Comparison of ENCODE assay signal across 8 cellular contexts in genomic region chr2:110101280-110101844, GRCh38. TPM values are rescaled to one million over a fixed set of nuclear protein-coding genes. Genes with fewer than 3 reads are reported as not detected.
DNase-seq lines count a peak whose midpoint lies in the region; ATAC-seq and TF ChIP-seq lines count a peak whose summit lies in the region.

No MANE protein-coding gene starts in this region.

- H3K27ac Mint-ChIP-seq in activated T-cell treated with anti-CD3 and anti-CD28 coated beads, Interleukin-2, amount 50 U/mL, for 24 hours: no peak overlapping the region

- H3K9me3 Mint-ChIP-seq in activated T-cell treated with anti-CD3 and anti-CD28 coated beads, Interleukin-2, amount 50 U/mL, for 4 hours: peaks cover 3% of the 10 kb centered on the region
- H3K9me3 Mint-ChIP-seq in activated T-cell treated with anti-CD3 and anti-CD28 coated beads, Interleukin-2, amount 50 U/mL, for 24 hours: no peaks in the 10 kb centered on the region

- H3K4me3 ChIP-seq in astrocyte of the spinal cord (ENCODE audit: low read depth, low read length) (no peak overlapping the region), skin epidermis (peak overlapping the region in 1 of 7 experiments; percentile 2)

- H3K27me3 Mint-ChIP-seq in activated T-cell treated with anti-CD3 and anti-CD28 coated beads, Interleukin-2, amount 50 U/mL, for 4 hours (ENCODE audit: low read depth): peaks cover 25% of the 10 kb centered on the region
- peaks cover 47% of the 10 kb centered on the region for H3K27me3 Mint-ChIP-seq in activated T-cell treated with anti-CD3 and anti-CD28 coated beads, Interleukin-2, amount 50 U/mL, for 24 hours

- DNase-seq in activated T-cell treated with anti-CD3 and anti-CD28 coated beads, Interleukin-2, amount 50 U/mL, for 4 hours: no peak
- DNase-seq in activated T-cell treated with anti-CD3 and anti-CD28 coated beads, Interleukin-2, amount 50 U/mL, for 24 hours: no peak
- DNase-seq in NCI-H226 (peak; percentile 100), astrocyte of the spinal cord (ENCODE audit: low read depth, low spot score) (peak; percentile 100), hippocampal formation (lab: John Stamatoyannopoulos, UW) (peak; percentile 7 to 31)

- no peak for TF ChIP-seq CTCF in astrocyte of the spinal cord (IDR thresholded peaks at IDR 0.05; ENCODE audit: low read depth, low read length)

- H3K4me1 Mint-ChIP-seq in activated T-cell treated with anti-CD3 and anti-CD28 coated beads, Interleukin-2, amount 50 U/mL, for 4 hours (ENCODE audit: low read depth): peaks cover 5% of the 10 kb centered on the region
- H3K4me1 Mint-ChIP-seq in activated T-cell treated with anti-CD3 and anti-CD28 coated beads, Interleukin-2, amount 50 U/mL, for 24 hours (ENCODE audit: low read depth): peaks cover 14% of the 10 kb centered on the region

- in situ Hi-C loops in astrocyte of the spinal cord (cut with HindIII; ENCODE audit: low sequenced_read_pairs): no loop called here

- no peaks in the 10 kb centered on the region for H3K36me3 Mint-ChIP-seq in activated T-cell treated with anti-CD3 and anti-CD28 coated beads, Interleukin-2, amount 50 U/mL, for 4 hours (ENCODE audit: insufficient read depth)
- no peaks in the 10 kb centered on the region for H3K36me3 Mint-ChIP-seq in activated T-cell treated with anti-CD3 and anti-CD28 coated beads, Interleukin-2, amount 50 U/mL, for 24 hours (ENCODE audit: low read depth)

- ATAC-seq in activated T-cell treated with anti-CD3 and anti-CD28 coated beads, Interleukin-2, amount 50 U/mL, for 4 hours: peak; percentile 32 to 41
- ATAC-seq in GM19328 (IDR thresholded peaks at IDR 0.05; ENCODE audit: unreplicated experiment): no peak
- no peak for ATAC-seq in GM18858 (IDR thresholded peaks at IDR 0.05; ENCODE audit: unreplicated experiment)

- H3K27ac ChIP-seq in skin epidermis: peak overlapping the region in 20 of 21 experiments; percentile 43 to 94 (median 84)

- H3K4me3 Mint-ChIP-seq in activated T-cell treated with anti-CD3 and anti-CD28 coated beads, Interleukin-2, amount 50 U/mL, for 4 hours: no peak overlapping the region
- H3K4me3 Mint-ChIP-seq in activated T-cell treated with anti-CD3 and anti-CD28 coated beads, Interleukin-2, amount 50 U/mL, for 24 hours: no peak overlapping the region

RNA-seq across cellular contexts. Expression of gene MALL, which starts 14.3 kb away (rescaled TPM):
- under 1 TPM; 0.34 to 0.78 (median 0.54) TPM for total RNA-seq in activated T-cell treated with anti-CD3 and anti-CD28 coated beads, Interleukin-2, amount 50 U/mL, for 4 hours

Comparison
In these comparisons a context has a peak if more than half of its experiments do, and no peak if none do; other contexts are left out.
1. ATAC-seq: peak in activated T-cell treated with anti-CD3 and anti-CD28 coated beads, Interleukin-2, amount 50 U/mL, for 4 hours (2 of 2); none in GM19328 (single experiment) and GM18858 (single experiment).
2. DNase-seq: peak in NCI-H226 (single experiment), astrocyte of the spinal cord (single experiment) and hippocampal formation (2 of 2); none in activated T-cell treated with anti-CD3 and anti-CD28 coated beads, Interleukin-2, amount 50 U/mL, for 4 hours (single experiment) and activated T-cell treated with anti-CD3 and anti-CD28 coated beads, Interleukin-2, amount 50 U/mL, for 24 hours (single experiment).